In genomic region chrX:129678176-129678880, GRCh38 we compare ENCODE assay signal across 8 cellular contexts. TPM values are rescaled to one million over a fixed set of nuclear protein-coding genes. Genes with fewer than 3 reads are reported as not detected.
DNase-seq lines count a peak whose midpoint lies in the region; ATAC-seq and TF ChIP-seq lines count a peak whose summit lies in the region.

No MANE protein-coding gene starts in this region.

- no peaks in the 10 kb centered on the region for H4K20me1 ChIP-seq in IMR-90 (ENCODE audit: insufficient read depth, low read length)
- H4K20me1 ChIP-seq in SU-DHL-6 (ENCODE audit: low read depth, low read length) = no peaks in the 10 kb centered on the region
- no peaks in the 10 kb centered on the region for H4K20me1 ChIP-seq in hepatocyte (ENCODE audit: insufficient read depth, poor library complexity, severe bottlenecking)

- DNase-seq in NCI-H1417 (lab: John Stamatoyannopoulos, UW) (peak; percentile 27 to 88 (median 82)), NCI-H1417 treated with DMSO at 0.1 percent for 48 hours (lab: John Stamatoyannopoulos, UW) (no peak), IMR-90 (no peak), hepatocyte (ENCODE audit: low spot score) (peak; percentile 37), mesothelial cell of epicardium (ENCODE audit: low spot score in 2 of 2, unreplicated experiment in 2 of 2) (no peak)

- dilution Hi-C loops in IMR-90 (cut with HindIII; ENCODE audit: low sequenced_read_pairs, unreplicated experiment) = no loop called here

- H3K4me1 Mint-ChIP-seq in mesothelial cell of epicardium = no peaks in the 10 kb centered on the region

- no peak overlapping the region for H3K4ac ChIP-seq in IMR-90 (ENCODE audit: low read depth, low read length)

- H3K4me3 Mint-ChIP-seq in mesothelial cell of epicardium = no peak overlapping the region

- H3K9me1 ChIP-seq in IMR-90 (ENCODE audit: insufficient read depth, low read length) = no peaks in the 10 kb centered on the region

- peak overlapping the region; percentile 62; the same call in 1 of the 3 replicates for H2BK15ac ChIP-seq in IMR-90 (ENCODE audit: low read depth, low read length)

- H3F3A ChIP-seq in SU-DHL-6 (ENCODE audit: insufficient read depth) = no peaks in the 10 kb centered on the region

- H2BK20ac ChIP-seq in IMR-90 (ENCODE audit: low read depth, low read length) = peak overlapping the region; percentile 67; the same call in 1 of the 2 replicates

- H3K9me3 ChIP-seq in IMR-90 (ENCODE audit: control insufficient read depth, insufficient read depth, low read length) = no peaks in the 10 kb centered on the region
- H3K9me3 ChIP-seq in SU-DHL-6 (ENCODE audit: insufficient read depth, low read length) = no peaks in the 10 kb centered on the region
- H3K9me3 ChIP-seq in hepatocyte (ENCODE audit: low read depth) = no peaks in the 10 kb centered on the region
- H3K9me3 ChIP-seq in skeletal muscle tissue (ENCODE audit: control insufficient read depth in 3 of 3, low read length in 3 of 3) = no peaks in the 10 kb centered on the region

- no TSS peak for BruUV-seq in IMR-90 (replicated peaks; lab: Mats Ljungman, UMichigan)

- no peaks in the 10 kb centered on the region for H3K27me3 Mint-ChIP-seq in mesothelial cell of epicardium (ENCODE audit: low read depth)

- no peak for TF ChIP-seq POLR2A in IMR-90 (IDR thresholded peaks at IDR 0.05; ENCODE audit: low read depth, low read length)

- CTCF ChIA-PET in IMR-90 (lab: Yijun Ruan, JAX) = interaction anchor here (1.1 kb wide), 1 partner anchor 23 kb away, joined by 3 read pairs; no protein-coding TSS in a partner anchor

- no peak overlapping the region for H3K18ac ChIP-seq in IMR-90 (ENCODE audit: low read depth, low read length)

- H3K9me2 ChIP-seq in SU-DHL-6 (replicated peaks; ENCODE audit: insufficient read depth, low read length) = no peaks in the 10 kb centered on the region
- no peaks in the 10 kb centered on the region for H3K9me2 ChIP-seq in hepatocyte (replicated peaks; ENCODE audit: insufficient read depth)

- ATAC-seq in IMR-90 (ENCODE audit: low read depth) = peak; percentile 62

- TF ChIP-seq CTCF in IMR-90 (conservative IDR thresholded peaks at IDR 0.05; ENCODE audit: low read depth, low read length) (no peak), SU-DHL-6 (IDR thresholded peaks at IDR 0.05; ENCODE audit: insufficient read depth, low read length, poor library complexity, severe bottlenecking) (no peak), hepatocyte (IDR thresholded peaks at IDR 0.05; ENCODE audit: poor library complexity) (no peak), mesothelial cell of epicardium (IDR thresholded peaks at IDR 0.05; ENCODE audit: unreplicated experiment) (no peak)

- POLR2A ChIA-PET in IMR-90 (lab: Charles Lee; ENCODE audit: unreplicated experiment) = no interaction called here

- peak overlapping the region; percentile 64 for H3K4me2 ChIP-seq in IMR-90 (ENCODE audit: low read depth, low read length)
- peak overlapping the region; percentile 78 for H3K4me2 ChIP-seq in SU-DHL-6 (ENCODE audit: low read depth, low read length, poor library complexity, severe bottlenecking)
- H3K4me2 ChIP-seq in hepatocyte = peak overlapping the region; percentile 72

- H4K8ac ChIP-seq in IMR-90 (ENCODE audit: low read depth in 2 of 2, low read length in 2 of 2) = peak overlapping the region; percentile 77 to 85; a peak in 3 of 4 replicates

- H3K56ac ChIP-seq in IMR-90 (ENCODE audit: extremely low read depth, insufficient read depth, low read length) = no peak overlapping the region

- H3K27me3 ChIP-seq in IMR-90 (ENCODE audit: control insufficient read depth, insufficient read depth, low read length) (peaks cover 9% of the 10 kb centered on the region; the same call in 1 of the 2 replicates), SU-DHL-6 (ENCODE audit: low read length) (no peaks in the 10 kb centered on the region), hepatocyte (no peaks in the 10 kb centered on the region), skeletal muscle tissue (ENCODE audit: control insufficient read depth in 3 of 3, insufficient read depth in 3 of 3, low read length in 3 of 3) (no peaks in the 10 kb centered on the region)

- H3K14ac ChIP-seq in IMR-90 (replicated peaks; ENCODE audit: low read depth, low read length) = no peak overlapping the region

- no peak overlapping the region for H3K23ac ChIP-seq in IMR-90 (ENCODE audit: low read depth, low read length)

- H3K4me3 ChIP-seq in IMR-90 (ENCODE audit: insufficient read depth, low read depth, low read length) (peak overlapping the region; percentile 26), SU-DHL-6 (ENCODE audit: insufficient read depth, low read length, poor library complexity, severe bottlenecking) (peak overlapping the region; percentile 49), hepatocyte (no peak overlapping the region), skeletal muscle tissue (ENCODE audit: low read length in 3 of 3) (peak overlapping the region; percentile 54 to 70 (median 55))

- 37% methylated on average over 13 of the region's 49 CpGs; no CpG with 5 or more reads in 1 of the 2 experiments for whole genome bisulfite sequencing in IMR-90 (ENCODE audit: extremely low coverage in 2 of 2, insufficient read length in 1 of 2), 2 experiments
- 55% methylated on average over 49 of the region's 49 CpGs for WGBS in hepatocyte (ENCODE audit: low lambda C conversion rate, missing lambda C conversion rate)

- H4K91ac ChIP-seq in IMR-90 (ENCODE audit: insufficient read depth, low read depth, low read length) = peak overlapping the region; percentile 35; the same call in 1 of the 2 replicates

- peaks cover 17% of the 10 kb centered on the region for H3K9me3 Mint-ChIP-seq in mesothelial cell of epicardium

- H3K79me2 ChIP-seq in SU-DHL-6 (ENCODE audit: insufficient read depth, low read length) = no peaks in the 10 kb centered on the region
- H3K79me2 ChIP-seq in hepatocyte = no peaks in the 10 kb centered on the region

- in situ Hi-C loops in IMR-90 (cut with MboI; ENCODE audit: low sequenced_read_pairs) = no loop called here

- no peaks in the 10 kb centered on the region for H3K36me3 Mint-ChIP-seq in mesothelial cell of epicardium

- no peaks in the 10 kb centered on the region for H3K79me1 ChIP-seq in IMR-90 (ENCODE audit: low read depth in 1 of 2, low read length in 2 of 2)

- no peak overlapping the region for H2AK5ac ChIP-seq in IMR-90 (ENCODE audit: low read depth, low read length)

- H3K27ac ChIP-seq in IMR-90 (ENCODE audit: insufficient read depth, low read length) (no peak overlapping the region), SU-DHL-6 (ENCODE audit: low read depth, low read length) (no peak overlapping the region), angular gyrus (ENCODE audit: low read depth, low read length) (peak overlapping the region; percentile 70), hepatocyte (peak overlapping the region; percentile 60), skeletal muscle tissue (ENCODE audit: low read depth, low read length) (peak overlapping the region; percentile 88)

- TF ChIP-seq RAD21 in IMR-90 (IDR thresholded peaks at IDR 0.05; ENCODE audit: low read length) = no peak

- H4K5ac ChIP-seq in IMR-90 (ENCODE audit: low read depth, low read length) = peak overlapping the region; percentile 47; the same call in 1 of the 2 replicates

- intact Hi-C loops in IMR-90 (cut with micrococcal nuclease) = no loop called here

- no peaks in the 10 kb centered on the region for H3K36me3 ChIP-seq in IMR-90 (ENCODE audit: control insufficient read depth, insufficient read depth, low read length)
- H3K36me3 ChIP-seq in SU-DHL-6 (ENCODE audit: low read length) = no peaks in the 10 kb centered on the region
- no peaks in the 10 kb centered on the region for H3K36me3 ChIP-seq in hepatocyte (replicated peaks; ENCODE audit: insufficient read depth, low read depth)
- no peaks in the 10 kb centered on the region for H3K36me3 ChIP-seq in skeletal muscle tissue (ENCODE audit: control insufficient read depth in 3 of 3, insufficient read depth in 3 of 3, low read length in 3 of 3)

- H3K9ac ChIP-seq in IMR-90 (ENCODE audit: low read depth, low read length) (no peak overlapping the region), SU-DHL-6 (ENCODE audit: low read length) (peak overlapping the region; percentile 64), skeletal muscle tissue (ENCODE audit: low read depth in 1 of 3, low read length in 3 of 3) (peak overlapping the region; percentile 61 to 85 (median 67))

- H3K4me1 ChIP-seq in IMR-90 (ENCODE audit: control insufficient read depth, insufficient read depth, low read length) (peaks cover 2% of the 10 kb centered on the region), hepatocyte (ENCODE audit: insufficient read depth) (no peaks in the 10 kb centered on the region), skeletal muscle tissue (ENCODE audit: control insufficient read depth in 3 of 3, insufficient read depth in 3 of 3, low read length in 3 of 3) (peaks cover 3 to 14% (median 8%) of the 10 kb centered on the region in 3 donors)

- peak overlapping the region; percentile 23; the same call in 1 of the 2 replicates for H2BK120ac ChIP-seq in IMR-90 (ENCODE audit: low read depth, low read length)

- H3K27ac Mint-ChIP-seq in mesothelial cell of epicardium = no peak overlapping the region

- no peak overlapping the region for H2BK5ac ChIP-seq in IMR-90 (ENCODE audit: low read depth, low read length, poor library complexity, severe bottlenecking)

- H2AFZ ChIP-seq in IMR-90 (replicated peaks; ENCODE audit: low read length, poor library complexity) (peak overlapping the region; percentile 87), SU-DHL-6 (ENCODE audit: low read depth, low read length, severe bottlenecking) (peak overlapping the region; percentile 99), hepatocyte (peak overlapping the region; percentile 52)

- peak overlapping the region; percentile 74 for H2AK9ac ChIP-seq in IMR-90 (replicated peaks; ENCODE audit: low read depth, low read length, poor library complexity)

TF ChIP-seq in IMR-90, 13 proteins besides CTCF, POLR2A, EP300 and RAD21:
- no peak for TF ChIP-seq MXI1 (IDR thresholded peaks at IDR 0.05; ENCODE audit: borderline replicate concordance, low read depth, low read length)
- no peak for TF ChIP-seq RFX5 (IDR thresholded peaks at IDR 0.05; ENCODE audit: low read depth, low read length)

RNA-seq across cellular contexts. Expression of gene APLN, which starts 23.6 kb away (rescaled TPM):
- under 0.01 and 0.18 TPM in 2 replicates for total RNA-seq in IMR-90 (2012; rRNA removed)
- polyA plus RNA-seq in IMR-90 (2012; rRNA removed) = 0.67 and 0.72 TPM in 2 replicates
- 0.54 and 0.81 TPM in 2 replicates for polyA plus RNA-seq in IMR-90 (2012; cell fraction: cytosol; rRNA removed)
- polyA plus RNA-seq in IMR-90 (2012; cell fraction: nucleus; rRNA removed; ENCODE audit: low replicate concordance) = 0.30 and 0.32 TPM in 2 replicates
- total RNA-seq in hepatocyte = 0.16 and 0.30 TPM in 2 replicates
- 0.30 and 0.92 TPM in 2 replicates for polyA plus RNA-seq in hepatocyte
- total RNA-seq in skeletal muscle tissue = 4.2 TPM
- 0.29 to 0.54 TPM (median 0.33 TPM) in 3 replicates for total RNA-seq in mesothelial cell of epicardium

Comparison
In these comparisons a context has a peak if more than half of its experiments do, and no peak if none do; other contexts are left out.
1. DNase-seq: peak in NCI-H1417 (3 of 3) and hepatocyte (single experiment); none in NCI-H1417 treated with DMSO at 0.1 percent for 48 hours (single experiment), IMR-90 (single experiment) and mesothelial cell of epicardium (0 of 2).
2. H3K27ac ChIP-seq: peak in angular gyrus (single experiment), hepatocyte (single experiment) and skeletal muscle tissue (single experiment); none in IMR-90 (single experiment) and SU-DHL-6 (single experiment).
3. Peak in every context shown above with its lines, with median percentiles within 50 percentile points of each other: H2AFZ ChIP-seq and H3K4me2 ChIP-seq.